18 cellular contexts compared by ENCODE assay signal in the genomic region with DNA sequence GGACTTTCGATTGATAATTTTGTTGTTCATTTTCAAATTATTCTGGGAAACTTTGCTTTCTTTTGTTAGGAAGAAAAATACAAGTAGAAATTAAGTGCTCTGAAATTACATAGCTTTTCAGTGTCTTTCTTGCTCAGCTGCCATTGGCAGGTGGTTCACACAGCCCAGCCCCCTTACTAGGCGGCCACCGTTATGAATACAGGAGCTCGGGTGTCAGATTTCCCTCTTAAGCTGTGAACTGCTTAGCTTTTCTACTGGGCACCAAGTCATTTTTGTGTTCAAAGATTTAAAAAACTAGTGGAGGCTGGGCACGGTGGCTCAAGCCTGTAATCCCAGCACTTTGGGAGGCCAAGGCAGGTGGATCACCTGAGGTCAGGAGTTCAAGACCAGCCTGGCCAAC.
DNase-seq lines count a peak whose midpoint lies in the region; TF ChIP-seq lines count a peak whose summit lies in the region.
"Had no signal": no experiment of that assay in that cellular context is flagged by ENCODE, and none has a peak within 500 bp of the region (broad histone marks: within the 10 kb centered on the region; RNA-seq: fewer than 3 reads in every experiment).

No MANE protein-coding gene starts in this region.

- H3K4me3 ChIP-seq in HEK293 (ENCODE audit: low read depth, low read length) (no peak overlapping the region), iPS-20b (ENCODE audit: low read length) (no peak overlapping the region)
- H3K4me3 ChIP-seq: esophagus squamous epithelium, GM23248, MG63, SJSA1 had no signal

- DNase-seq in D341Med (ENCODE audit: low spot score) (peak; percentile 65), NCI-H510A (lab: John Stamatoyannopoulos, UW) (peak; percentile 20), MV-4-11 (lab: John Stamatoyannopoulos, UW) (no peak), T-helper 2 cell (no peak), LoVo (ENCODE audit: low spot score) (no peak), islet precursor cell (no peak)
- DNase-seq: activated gamma-delta T cell; amniotic stem cell; caudate nucleus; CD4-positive, alpha-beta memory T cell; esophagus squamous epithelium; GM23248; MG63; naive B cell; posterior cingulate gyrus had no signal

- H3K27ac ChIP-seq in HEK293 (ENCODE audit: extremely low read depth, low read depth, low read length) (no peak overlapping the region), iPS-20b (ENCODE audit: low read length) (peak overlapping the region; percentile 5)
- H3K27ac ChIP-seq: esophagus squamous epithelium, GM23248, SJSA1 had no signal

- H3K36me3 ChIP-seq in HEK293 (ENCODE audit: control insufficient read depth in 2 of 2, insufficient read depth in 1 of 2, low read length in 2 of 2) (peaks cover 56 to 66% of the 10 kb centered on the region in 2 experiments), iPS-20b (ENCODE audit: insufficient read depth, low read depth, low read length) (peaks cover 68% of the 10 kb centered on the region)

- CTCF ChIA-PET in HEK293 (lab: Yijun Ruan, JAX): interaction anchor here (0.9 to 1.0 kb wide), 2 partner anchors 356 to 358 kb away, joined by 3 to 4 read pairs; no protein-coding TSS in a partner anchor

- no peaks in the 10 kb centered on the region for H3K27me3 ChIP-seq in iPS-20b (ENCODE audit: insufficient read depth, low read length)
- H3K27me3 ChIP-seq: esophagus squamous epithelium, MG63, SJSA1 had no signal

- H3K9me3 ChIP-seq in HEK293 (ENCODE audit: control insufficient read depth, insufficient read depth, low read depth, low read length) (no peaks in the 10 kb centered on the region), iPS-20b (ENCODE audit: insufficient read depth, low read depth, low read length) (no peaks in the 10 kb centered on the region)
- H3K9me3 ChIP-seq: esophagus squamous epithelium, MG63, SJSA1 had no signal

- H3K4me1 ChIP-seq in HEK293 (ENCODE audit: control insufficient read depth, insufficient read depth, low read length): peaks cover 14% of the 10 kb centered on the region
- H3K4me1 ChIP-seq in iPS-20b (ENCODE audit: insufficient read depth, low read length): peaks cover 23% of the 10 kb centered on the region; the same call in 1 of the 2 replicates

- H3K9ac ChIP-seq in iPS-20b (ENCODE audit: low read depth, low read length): no peak overlapping the region
- H3K9ac ChIP-seq: GM23248 had no signal

- TF ChIP-seq CTCF in HEK293 (tag by site-specific recombination; IDR thresholded peaks at IDR 0.05): no peak

- POLR2A ChIA-PET in HEK293 (lab: Yijun Ruan, JAX): no interaction called here

TF ChIP-seq in HEK293, 187 proteins besides CTCF, POLR2A, EP300 and RAD21:
- TF ChIP-seq SP7 (tag by site-specific recombination; IDR thresholded peaks at IDR 0.05): no peak
- TF ChIP-seq ZNF335 (tag by site-specific recombination; conservative IDR thresholded peaks at IDR 0.05): peak; percentile 63; the same call in 1 of the 2 replicates
- peak; percentile 68 for TF ChIP-seq OSR2 (tag by site-specific recombination; IDR thresholded peaks at IDR 0.05)
- peak; percentile 75; the same call in 1 of the 2 replicates for TF ChIP-seq OVOL3 (tag by site-specific recombination; IDR thresholded peaks at IDR 0.05)

Comparison
In these comparisons a context has a peak if more than half of its experiments do, and no peak if none do; other contexts are left out.
1. DNase-seq: peak in D341Med (single experiment) and NCI-H510A (single experiment); none in MV-4-11 (single experiment), T-helper 2 cell (0 of 5), LoVo (single experiment) and islet precursor cell (single experiment).